Comparison of ENCODE assay signal across 7 cellular contexts in the genomic region with DNA sequence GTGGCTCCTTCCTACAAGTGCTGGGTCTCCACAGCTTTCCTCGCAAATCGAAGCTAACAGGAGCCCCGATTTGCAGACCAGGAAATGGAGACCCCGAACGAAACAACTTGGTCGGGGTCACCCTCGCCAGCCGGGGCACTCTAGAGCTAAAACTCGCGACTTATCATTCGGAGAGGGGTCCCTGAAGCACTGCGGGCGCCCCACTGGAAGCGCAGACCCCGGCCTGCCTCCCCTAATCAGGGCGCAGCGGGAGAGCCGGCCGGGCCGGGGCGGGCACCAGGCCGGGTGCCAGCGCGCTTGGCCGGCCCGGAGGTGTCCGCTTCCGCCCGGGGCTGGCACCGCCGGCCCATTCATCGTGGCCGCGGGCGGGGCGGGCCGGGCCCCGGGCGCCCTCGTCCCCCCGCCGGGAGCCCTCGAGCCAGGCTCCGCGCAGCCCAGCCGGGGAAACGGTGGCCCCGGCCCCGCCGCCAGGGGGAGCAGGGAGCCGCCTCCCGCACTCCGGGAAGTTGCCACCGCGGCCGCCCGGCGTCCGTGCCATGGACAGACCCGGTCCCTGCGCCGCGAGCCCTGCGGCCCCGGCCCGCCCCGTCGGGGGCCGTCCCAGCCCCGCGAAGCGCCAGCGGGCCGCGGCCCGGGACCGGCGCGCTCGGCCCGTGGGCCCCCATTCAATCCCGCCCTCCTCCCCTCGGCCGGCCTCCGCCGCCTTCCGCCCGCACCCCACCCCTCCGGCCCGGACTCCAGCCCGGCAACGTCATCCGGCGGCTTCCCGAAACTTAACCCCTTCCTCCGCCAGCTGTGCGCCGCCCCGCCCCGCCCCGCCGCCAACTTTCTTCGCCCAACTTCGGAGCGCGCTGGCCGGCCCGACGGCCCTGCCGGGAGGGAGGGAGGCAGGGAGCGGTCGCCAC. TPM values are rescaled to one million over a fixed set of nuclear protein-coding genes. Genes with fewer than 3 reads are reported as not detected.
DNase-seq lines count a peak whose midpoint lies in the region; ATAC-seq, FAIRE-seq and TF ChIP-seq lines count a peak whose summit lies in the region.

No MANE protein-coding gene starts in this region.

- H3K27me3 Mint-ChIP-seq in activated B cell treated with CpG ODN at 0.5 μM for 24 hours: peaks cover 12% of the 10 kb centered on the region

- intact Hi-C loops in activated B cell treated with CpG ODN at 0.5 μM for 24 hours (cut with micrococcal nuclease): loop anchor here (1.0 to 5.0 kb wide), 7 partner anchors 18 to 906 kb away; partner anchors contain the start of gene DTD1

- DNase-seq in GM12891 (ENCODE audit: insufficient read length, low spot score) (peak; percentile 90), NCI-H1105 (lab: John Stamatoyannopoulos, UW) (peak; percentile 34), activated B cell treated with CpG ODN at 0.5 μM for 24 hours (peak; percentile 91), cardiac fibroblast (ENCODE audit: low read depth in 2 of 2) (peak; percentile 74 to 84), iris pigment epithelial cell (ENCODE audit: low read depth) (peak; percentile 77)
- peak; percentile 57 to 66 for DNase-seq in stimulated activated CD4-positive, alpha-beta T cell treated with anti-CD3 and anti-CD28 coated beads, Interleukin-12 subunit alpha, Interleukin-12 subunit beta, amount 100 ng/mL, for 24 hours (ENCODE audit: low read depth in 2 of 2)

- peak; percentile 40 for ATAC-seq in HG02571 (IDR thresholded peaks at IDR 0.05; ENCODE audit: unreplicated experiment)
- ATAC-seq in activated B cell treated with CpG ODN at 0.5 μM for 24 hours (ENCODE audit: low read depth): peak; percentile 20

- peak overlapping the region; percentile 66 for H3K27ac Mint-ChIP-seq in activated B cell treated with CpG ODN at 0.5 μM for 24 hours

- CTCF ChIA-PET in activated B cell treated with CpG ODN at 0.5 μM for 24 hours (lab: Charles Lee): interaction anchor here (0.6 to 6.8 kb wide), 13 partner anchors 26 to 457 kb away, joined by 3 to 108 read pairs (median 6); partner anchors contain the start of genes KAT14 and PET117

- TF ChIP-seq CTCF in activated B cell treated with CpG ODN at 0.5 μM for 24 hours (IDR thresholded peaks at IDR 0.05) (no peak), cardiac fibroblast (IDR thresholded peaks at IDR 0.05; ENCODE audit: low read depth, low read length) (peak; percentile 47)

- no peak for TF ChIP-seq POLR2A in GM12891 (IDR thresholded peaks at IDR 0.05; ENCODE audit: low read depth, low read length)

- H3K4me3 Mint-ChIP-seq in activated B cell treated with CpG ODN at 0.5 μM for 24 hours: peak overlapping the region; percentile 80

- H3K4me3 ChIP-seq in cardiac fibroblast (replicated peaks in 1 of 2; ENCODE audit: low read depth in 2 of 2, low read length in 2 of 2): peak overlapping the region; percentile 67 to 86

- POLR2A ChIA-PET in activated B cell treated with CpG ODN at 0.5 μM for 24 hours (lab: Charles Lee): interaction anchor here (0.7 to 2.9 kb wide), 10 partner anchors 179 to 1113 kb away, joined by 3 to 22 read pairs (median 5); partner anchors contain the start of genes KAT14 and PET117

- H3K36me3 Mint-ChIP-seq in activated B cell treated with CpG ODN at 0.5 μM for 24 hours (ENCODE audit: low read depth): no peaks in the 10 kb centered on the region

- H3K4me1 Mint-ChIP-seq in activated B cell treated with CpG ODN at 0.5 μM for 24 hours: peaks cover 20% of the 10 kb centered on the region

- H3K9me3 Mint-ChIP-seq in activated B cell treated with CpG ODN at 0.5 μM for 24 hours: no peaks in the 10 kb centered on the region

- peak; percentile 88 for FAIRE-seq in GM12891 (lab: Jason Lieb, UNC)

TF ChIP-seq in GM12891, 5 proteins besides CTCF, POLR2A, EP300 and RAD21:
- no peak for TF ChIP-seq POU2F2 (IDR thresholded peaks at IDR 0.05; ENCODE audit: low read depth, low read length)
- no peak for TF ChIP-seq SPI1 (IDR thresholded peaks at IDR 0.05; ENCODE audit: low read depth, low read length)
- no peak for TF ChIP-seq POLR2AphosphoS5 (IDR thresholded peaks at IDR 0.05; ENCODE audit: low read depth, low read length)
- no peak for TF ChIP-seq PAX5 (IDR thresholded peaks at IDR 0.05; ENCODE audit: insufficient read depth, low read length, severe bottlenecking)
- TF ChIP-seq TAF1 (IDR thresholded peaks at IDR 0.05; ENCODE audit: low read depth, low read length): no peak

RNA-seq across cellular contexts. Expression of gene RRBP1, which starts 1.0 kb away (rescaled TPM):
- 32.6 TPM for polyA plus RNA-seq in GM12891 (2012; ENCODE audit: low read depth, missing spikeins)
- 18.9 and 22.0 TPM in 2 replicates for total RNA-seq in activated B cell treated with CpG ODN at 0.5 μM for 24 hours

RNA-seq across cellular contexts. Expression of gene BANF2, which starts 18.7 kb away (rescaled TPM):
- not detected for polyA plus RNA-seq in GM12891 (2012; ENCODE audit: low read depth, missing spikeins)
- total RNA-seq in activated B cell treated with CpG ODN at 0.5 μM for 24 hours: not detected in 2 replicates

Comparison
In these comparisons a context has a peak if more than half of its experiments do, and no peak if none do; other contexts are left out.
1. Peak in every context shown above with its lines: DNase-seq, ATAC-seq and H3K4me3 ChIP-seq.
2. DNase-seq: peak in every context shown above with its lines; median percentile 91 in activated B cell treated with CpG ODN at 0.5 μM for 24 hours; 90 in GM12891; 79 in cardiac fibroblast; 77 in iris pigment epithelial cell; 62 in stimulated activated CD4-positive, alpha-beta T cell treated with anti-CD3 and anti-CD28 coated beads, Interleukin-12 subunit alpha, Interleukin-12 subunit beta, amount 100 ng/mL, for 24 hours; 34 in NCI-H1105.